Comparison of ENCODE assay signal across 18 cellular contexts in genomic region chr17:49667854-49668253, GRCh38. TPM values are rescaled to one million over a fixed set of nuclear protein-coding genes. Genes with fewer than 3 reads are reported as not detected.
DNase-seq lines count a peak whose midpoint lies in the region; ATAC-seq, FAIRE-seq and TF ChIP-seq lines count a peak whose summit lies in the region.
"Had no signal": no experiment of that assay in that cellular context is flagged by ENCODE, and none has a peak within 500 bp of the region (broad histone marks: within the 10 kb centered on the region; RNA-seq: fewer than 3 reads in every experiment).

No MANE protein-coding gene starts in this region.

- no peak for ATAC-seq in GM21381 (IDR thresholded peaks at IDR 0.05; ENCODE audit: unreplicated experiment)
- ATAC-seq in GM18520 (IDR thresholded peaks at IDR 0.05; ENCODE audit: unreplicated experiment): no peak
- no peak for ATAC-seq in GM21360 (IDR thresholded peaks at IDR 0.05; ENCODE audit: unreplicated experiment)

- no peak for TF ChIP-seq CTCF in sigmoid colon (IDR thresholded peaks at IDR 0.05)

- H3K9me3 ChIP-seq in sigmoid colon: no peaks in the 10 kb centered on the region
- H3K9me3 ChIP-seq: MG63 had no signal

- H3K27ac Mint-ChIP-seq in activated naive CD4-positive, alpha-beta T cell treated with anti-CD3 and anti-CD28 coated beads for 36 hours: peak overlapping the region; percentile 56
- H3K27ac Mint-ChIP-seq in activated naive CD4-positive, alpha-beta T cell treated with anti-CD3 and anti-CD28 coated beads, Interleukin-2, amount 10 ng/mL, durations not matched to agents 7 days and 5 days: no peak overlapping the region
- H3K27ac Mint-ChIP-seq: H9 had no signal

- no peak overlapping the region for H3K4me3 Mint-ChIP-seq in activated naive CD4-positive, alpha-beta T cell treated with anti-CD3 and anti-CD28 coated beads for 36 hours
- H3K4me3 Mint-ChIP-seq in activated naive CD4-positive, alpha-beta T cell treated with anti-CD3 and anti-CD28 coated beads, Interleukin-2, amount 10 ng/mL, durations not matched to agents 7 days and 5 days: no peak overlapping the region
- H3K4me3 Mint-ChIP-seq: H9 had no signal

- no peaks in the 10 kb centered on the region for H3K27me3 ChIP-seq in sigmoid colon
- H3K27me3 ChIP-seq: MG63 had no signal

- DNase-seq in activated naive CD4-positive, alpha-beta T cell treated with anti-CD3 and anti-CD28 coated beads for 36 hours: no peak
- DNase-seq in activated naive CD4-positive, alpha-beta T cell treated with anti-CD3 and anti-CD28 coated beads, Interleukin-2, amount 10 ng/mL, durations not matched to agents 7 days and 5 days: no peak
- DNase-seq in GM12891 (ENCODE audit: insufficient read length, low spot score) (no peak), head of caudate nucleus (peak in 25 of 42 donors; percentile 18 to 82 (median 44)), sigmoid colon (no peak)
- DNase-seq: AML-193; CD4-positive, alpha-beta memory T cell; DND-41; H9; MG63; NCI-H2029; NCI-H510A treated with DMSO at 0.1 percent for 48 hours; SHP77 had no signal

- CTCF ChIA-PET in activated naive CD4-positive, alpha-beta T cell treated with anti-CD3 and anti-CD28 coated beads for 36 hours (lab: Charles Lee): interaction anchor here (0.9 kb wide), 1 partner anchor 172 kb away, joined by 5 read pairs; no protein-coding TSS in a partner anchor
- CTCF ChIA-PET in activated naive CD4-positive, alpha-beta T cell treated with anti-CD3 and anti-CD28 coated beads, Interleukin-2, amount 10 ng/mL, durations not matched to agents 7 days and 5 days (lab: Charles Lee): interaction anchor here (0.6 kb wide), 1 partner anchor 40 kb away, joined by 5 read pairs; the partner anchor contains the start of gene SLC35B1

- peaks cover 6% of the 10 kb centered on the region for H3K36me3 Mint-ChIP-seq in activated naive CD4-positive, alpha-beta T cell treated with anti-CD3 and anti-CD28 coated beads for 36 hours (ENCODE audit: low read depth)
- H3K36me3 Mint-ChIP-seq in activated naive CD4-positive, alpha-beta T cell treated with anti-CD3 and anti-CD28 coated beads, Interleukin-2, amount 10 ng/mL, durations not matched to agents 7 days and 5 days: peaks cover 11% of the 10 kb centered on the region

- H3K4me3 ChIP-seq in sigmoid colon: no peak overlapping the region
- H3K4me3 ChIP-seq: MG63 had no signal

- no peaks in the 10 kb centered on the region for H3K27me3 Mint-ChIP-seq in activated naive CD4-positive, alpha-beta T cell treated with anti-CD3 and anti-CD28 coated beads for 36 hours (ENCODE audit: low read depth)
- no peaks in the 10 kb centered on the region for H3K27me3 Mint-ChIP-seq in activated naive CD4-positive, alpha-beta T cell treated with anti-CD3 and anti-CD28 coated beads, Interleukin-2, amount 10 ng/mL, durations not matched to agents 7 days and 5 days
- H3K27me3 Mint-ChIP-seq: CD4-positive, alpha-beta memory T cell had no signal

- peaks cover 54% of the 10 kb centered on the region for H3K4me1 Mint-ChIP-seq in activated naive CD4-positive, alpha-beta T cell treated with anti-CD3 and anti-CD28 coated beads for 36 hours (ENCODE audit: low read depth)
- peaks cover 18% of the 10 kb centered on the region for H3K4me1 Mint-ChIP-seq in activated naive CD4-positive, alpha-beta T cell treated with anti-CD3 and anti-CD28 coated beads, Interleukin-2, amount 10 ng/mL, durations not matched to agents 7 days and 5 days

- no peaks in the 10 kb centered on the region for H3K9me3 Mint-ChIP-seq in activated naive CD4-positive, alpha-beta T cell treated with anti-CD3 and anti-CD28 coated beads for 36 hours
- H3K9me3 Mint-ChIP-seq in activated naive CD4-positive, alpha-beta T cell treated with anti-CD3 and anti-CD28 coated beads, Interleukin-2, amount 10 ng/mL, durations not matched to agents 7 days and 5 days: no peaks in the 10 kb centered on the region
- H3K9me3 Mint-ChIP-seq: CD4-positive, alpha-beta memory T cell had no signal

- intact Hi-C loops in activated naive CD4-positive, alpha-beta T cell treated with anti-CD3 and anti-CD28 coated beads for 36 hours (cut with micrococcal nuclease): no loop called here
- intact Hi-C loops in head of caudate nucleus (cut with DNase I): no loop called here
- intact Hi-C loops in sigmoid colon (cut with DNase I): no loop called here

- no peak for TF ChIP-seq EP300 in sigmoid colon (IDR thresholded peaks at IDR 0.05)

- peak; percentile 9 for FAIRE-seq in GM12891 (lab: Jason Lieb, UNC)
- FAIRE-seq: D721Med, RCC 7860 had no signal

- peak overlapping the region in 3 of 4 donors; percentile 39 to 98 (median 45) for H3K27ac ChIP-seq in sigmoid colon

- WGBS in sigmoid colon, 2 donors: 83 to 94% methylated on average over 2 of the region's 2 CpGs

- TF ChIP-seq POLR2A in GM12891 (IDR thresholded peaks at IDR 0.05; ENCODE audit: low read depth, low read length) (no peak), sigmoid colon (IDR thresholded peaks at IDR 0.05) (no peak)

- H3K36me3 ChIP-seq in sigmoid colon: no peaks in the 10 kb centered on the region

- H3K4me1 ChIP-seq in sigmoid colon: peaks cover 0 to 64% (median 51%) of the 10 kb centered on the region in 4 donors

TF ChIP-seq in GM12891, 5 proteins besides CTCF, POLR2A, EP300 and RAD21:
- TF ChIP-seq POLR2AphosphoS5 (IDR thresholded peaks at IDR 0.05; ENCODE audit: low read depth, low read length) (no peak), PAX5 (IDR thresholded peaks at IDR 0.05; ENCODE audit: insufficient read depth, low read length, severe bottlenecking) (no peak), TAF1 (IDR thresholded peaks at IDR 0.05; ENCODE audit: low read depth, low read length) (no peak), SPI1 (IDR thresholded peaks at IDR 0.05; ENCODE audit: low read depth, low read length) (no peak), POU2F2 (IDR thresholded peaks at IDR 0.05; ENCODE audit: low read depth, low read length) (no peak)

RNA-seq across cellular contexts. Expression of gene SPOP, which starts 10.0 kb away (rescaled TPM):
- 10 to 100 TPM; 66.9 to 69.2 TPM for total RNA-seq in activated naive CD4-positive, alpha-beta T cell treated with anti-CD3 and anti-CD28 coated beads for 36 hours
- polyA plus RNA-seq in GM12891 (2012; ENCODE audit: low read depth, missing spikeins): 28.1 TPM
- 100 to 1,000 TPM; 226 to 332 (median 280) TPM for total RNA-seq in sigmoid colon
- polyA plus RNA-seq in sigmoid colon: 10 to 100 TPM; 33.0 to 38.9 (median 35.6) TPM

RNA-seq across cellular contexts. Expression of gene SLC35B1, which starts 39.9 kb away (rescaled TPM):
- total RNA-seq in activated naive CD4-positive, alpha-beta T cell treated with anti-CD3 and anti-CD28 coated beads for 36 hours: 10 to 100 TPM; 35.3 to 39.5 TPM
- 30.7 TPM for polyA plus RNA-seq in GM12891 (2012; ENCODE audit: low read depth, missing spikeins)
- total RNA-seq in sigmoid colon: 10 to 100 TPM; 13.0 to 34.9 (median 20.0) TPM
- 10 to 100 TPM; 24.0 to 59.7 (median 26.6) TPM for polyA plus RNA-seq in sigmoid colon

Comparison
In these comparisons a context has a peak if more than half of its experiments do, and no peak if none do; other contexts are left out.
1. DNase-seq: peak in head of caudate nucleus (25 of 42); none in activated naive CD4-positive, alpha-beta T cell treated with anti-CD3 and anti-CD28 coated beads for 36 hours (single experiment), activated naive CD4-positive, alpha-beta T cell treated with anti-CD3 and anti-CD28 coated beads, Interleukin-2, amount 10 ng/mL, durations not matched to agents 7 days and 5 days (single experiment), GM12891 (single experiment) and sigmoid colon (single experiment).